Comparison of ENCODE assay signal across 16 cellular contexts in genomic region chrY:20998016-20998415, GRCh38.
A peak's percentile ranks its signal among the peaks of the same experiment; 100 is the strongest.
DNase-seq lines count a peak whose midpoint lies in the region; ATAC-seq and TF ChIP-seq lines count a peak whose summit lies in the region.
"Had no signal": no experiment of that assay in that cellular context is flagged by ENCODE, and none has a peak within 500 bp of the region (broad histone marks: within the 10 kb centered on the region; RNA-seq: fewer than 3 reads in every experiment).

No MANE protein-coding gene starts in this region.

- H3K9me2 ChIP-seq in OCI-LY7 (ENCODE audit: insufficient read depth, low read length) = no peaks in the 10 kb centered on the region

- H3K4me2 ChIP-seq in OCI-LY7 (ENCODE audit: low read length) = no peak overlapping the region
- H3K4me2 ChIP-seq: GM23338 had no signal

- H3K4me3 Mint-ChIP-seq in activated naive CD4-positive, alpha-beta T cell treated with anti-CD3 and anti-CD28 coated beads, Interleukin-2, amount 10 ng/mL, durations not matched to agents 7 days and 5 days = no peak overlapping the region
- no peak overlapping the region for H3K4me3 Mint-ChIP-seq in activated T-helper 17 cell treated with anti-CD3 and anti-CD28 coated beads, Interleukin-2, amount 50 U/mL, for 72 hours
- H3K4me3 Mint-ChIP-seq in stimulated activated effector memory CD8-positive, alpha-beta T cell treated with anti-CD3 and anti-CD28 coated beads, Interleukin-12 subunit alpha, Interleukin-12 subunit beta, amount 100 ng/mL, for 72 hours = no peak overlapping the region
- H3K4me3 Mint-ChIP-seq: GM23338 had no signal

- no peaks in the 10 kb centered on the region for H3K27me3 Mint-ChIP-seq in activated naive CD4-positive, alpha-beta T cell treated with anti-CD3 and anti-CD28 coated beads, Interleukin-2, amount 10 ng/mL, durations not matched to agents 7 days and 5 days
- no peaks in the 10 kb centered on the region for H3K27me3 Mint-ChIP-seq in activated T-helper 17 cell treated with anti-CD3 and anti-CD28 coated beads, Interleukin-2, amount 50 U/mL, for 72 hours

- BruUV-seq in OCI-LY7 (replicated peaks; lab: Mats Ljungman, UMichigan) = no TSS peak

- no peaks in the 10 kb centered on the region for H4K20me1 ChIP-seq in OCI-LY7 (ENCODE audit: insufficient read depth, low read length)

- no peaks in the 10 kb centered on the region for H3K9me3 ChIP-seq in OCI-LY7 (ENCODE audit: low read length)

- intact Hi-C loops in OCI-LY7 (cut with micrococcal nuclease; ENCODE audit: unreplicated experiment) = no loop called here

- no peaks in the 10 kb centered on the region for H3K36me3 ChIP-seq in OCI-LY7 (ENCODE audit: insufficient read depth, low read length)

- H3K36me3 Mint-ChIP-seq in activated naive CD4-positive, alpha-beta T cell treated with anti-CD3 and anti-CD28 coated beads, Interleukin-2, amount 10 ng/mL, durations not matched to agents 7 days and 5 days = no peaks in the 10 kb centered on the region
- H3K36me3 Mint-ChIP-seq in activated T-helper 17 cell treated with anti-CD3 and anti-CD28 coated beads, Interleukin-2, amount 50 U/mL, for 72 hours (ENCODE audit: low read depth) = no peaks in the 10 kb centered on the region
- H3K36me3 Mint-ChIP-seq in stimulated activated effector memory CD8-positive, alpha-beta T cell treated with anti-CD3 and anti-CD28 coated beads, Interleukin-12 subunit alpha, Interleukin-12 subunit beta, amount 100 ng/mL, for 72 hours = no peaks in the 10 kb centered on the region

- ATAC-seq in activated CD4-positive, CD25-positive, alpha-beta regulatory T cell treated with anti-CD3 and anti-CD28 coated beads, Interleukin-2, amount 50 U/mL, for 24 hours = peak; percentile 84 to 85
- ATAC-seq in activated T-helper 17 cell treated with anti-CD3 and anti-CD28 coated beads, Interleukin-2, amount 50 U/mL, for 72 hours (replicated peaks) = peak; percentile 89
- ATAC-seq in stimulated activated effector memory CD8-positive, alpha-beta T cell treated with anti-CD3 and anti-CD28 coated beads, Interleukin-12 subunit alpha, Interleukin-12 subunit beta, amount 100 ng/mL, for 72 hours = peak; percentile 90
- ATAC-seq in GM19023 (IDR thresholded peaks at IDR 0.05; ENCODE audit: unreplicated experiment) = no peak
- ATAC-seq: GM23338, HCT116, Panc1 had no signal

- no peak overlapping the region for H3K27ac ChIP-seq in OCI-LY7 (ENCODE audit: low read depth, low read length, poor library complexity, severe bottlenecking)

- no peaks in the 10 kb centered on the region for H3K79me2 ChIP-seq in OCI-LY7 (ENCODE audit: insufficient read depth, low read depth, low read length)

- H3K9me3 Mint-ChIP-seq in activated naive CD4-positive, alpha-beta T cell treated with anti-CD3 and anti-CD28 coated beads, Interleukin-2, amount 10 ng/mL, durations not matched to agents 7 days and 5 days = no peaks in the 10 kb centered on the region
- no peaks in the 10 kb centered on the region for H3K9me3 Mint-ChIP-seq in activated T-helper 17 cell treated with anti-CD3 and anti-CD28 coated beads, Interleukin-2, amount 50 U/mL, for 72 hours
- no peaks in the 10 kb centered on the region for H3K9me3 Mint-ChIP-seq in stimulated activated effector memory CD8-positive, alpha-beta T cell treated with anti-CD3 and anti-CD28 coated beads, Interleukin-12 subunit alpha, Interleukin-12 subunit beta, amount 100 ng/mL, for 72 hours

- POLR2A ChIA-PET in OCI-LY7 (lab: Charles Lee) = no interaction called here

- H3K4me1 ChIP-seq in OCI-LY7 (ENCODE audit: insufficient read depth, low read length, poor library complexity, severe bottlenecking) = no peaks in the 10 kb centered on the region

- no peak for TF ChIP-seq CTCF in OCI-LY7 (conservative IDR thresholded peaks at IDR 0.05; ENCODE audit: low read length)

- no peak for DNase-seq in activated CD4-positive, CD25-positive, alpha-beta regulatory T cell (lab: John Stamatoyannopoulos, UW)
- DNase-seq in activated naive CD4-positive, alpha-beta T cell treated with anti-CD3 and anti-CD28 coated beads, Interleukin-2, amount 10 ng/mL, durations not matched to agents 7 days and 5 days = peak; percentile 23
- DNase-seq in activated naive CD4-positive, alpha-beta T cell treated with Interleukin-2 at 50 U/mL for 16 hours = no peak
- DNase-seq in stimulated activated effector memory CD8-positive, alpha-beta T cell treated with anti-CD3 and anti-CD28 coated beads, Interleukin-12 subunit alpha, Interleukin-12 subunit beta, amount 100 ng/mL, for 72 hours (ENCODE audit: low spot score in 2 of 2) = no peak
- no peak for DNase-seq in OCI-LY7 (ENCODE audit: low spot score)
- DNase-seq: DND-41, NCI-H1105, NCI-H1694, NCI-H510A treated with DMSO at 0.1 percent for 48 hours, NCI-H82 had no signal

- no peak overlapping the region for H3K4me3 ChIP-seq in OCI-LY7 (ENCODE audit: low read depth, low read length, poor library complexity, severe bottlenecking)
- H3K4me3 ChIP-seq: GM23338 had no signal

- H3K4me1 Mint-ChIP-seq in activated naive CD4-positive, alpha-beta T cell treated with anti-CD3 and anti-CD28 coated beads, Interleukin-2, amount 10 ng/mL, durations not matched to agents 7 days and 5 days = peaks cover 33% of the 10 kb centered on the region
- H3K4me1 Mint-ChIP-seq in activated T-helper 17 cell treated with anti-CD3 and anti-CD28 coated beads, Interleukin-2, amount 50 U/mL, for 72 hours = peaks cover 5% of the 10 kb centered on the region
- peaks cover 7% of the 10 kb centered on the region for H3K4me1 Mint-ChIP-seq in stimulated activated effector memory CD8-positive, alpha-beta T cell treated with anti-CD3 and anti-CD28 coated beads, Interleukin-12 subunit alpha, Interleukin-12 subunit beta, amount 100 ng/mL, for 72 hours
- H3K4me1 Mint-ChIP-seq: GM23338 had no signal

- CTCF ChIA-PET in activated naive CD4-positive, alpha-beta T cell treated with anti-CD3 and anti-CD28 coated beads, Interleukin-2, amount 10 ng/mL, durations not matched to agents 7 days and 5 days (lab: Charles Lee) = interaction anchor here (0.8 to 1.4 kb wide), 3 partner anchors 8 to 262 kb away, joined by 3 to 6 read pairs (median 4); no protein-coding TSS in a partner anchor
- CTCF ChIA-PET in OCI-LY7 (lab: Charles Lee; ENCODE audit: unreplicated experiment) = no interaction called here

- peak overlapping the region; percentile 80 for H3K27ac Mint-ChIP-seq in activated naive CD4-positive, alpha-beta T cell treated with anti-CD3 and anti-CD28 coated beads, Interleukin-2, amount 10 ng/mL, durations not matched to agents 7 days and 5 days
- no peak overlapping the region for H3K27ac Mint-ChIP-seq in activated T-helper 17 cell treated with anti-CD3 and anti-CD28 coated beads, Interleukin-2, amount 50 U/mL, for 72 hours
- H3K27ac Mint-ChIP-seq in stimulated activated effector memory CD8-positive, alpha-beta T cell treated with anti-CD3 and anti-CD28 coated beads, Interleukin-12 subunit alpha, Interleukin-12 subunit beta, amount 100 ng/mL, for 72 hours = no peak overlapping the region
- H3K27ac Mint-ChIP-seq: GM23338 had no signal

- no peak overlapping the region for H2AFZ ChIP-seq in OCI-LY7 (ENCODE audit: low read length)
- H2AFZ ChIP-seq: GM23338 had no signal
